17 cellular contexts compared by ENCODE assay signal in the genomic region with DNA sequence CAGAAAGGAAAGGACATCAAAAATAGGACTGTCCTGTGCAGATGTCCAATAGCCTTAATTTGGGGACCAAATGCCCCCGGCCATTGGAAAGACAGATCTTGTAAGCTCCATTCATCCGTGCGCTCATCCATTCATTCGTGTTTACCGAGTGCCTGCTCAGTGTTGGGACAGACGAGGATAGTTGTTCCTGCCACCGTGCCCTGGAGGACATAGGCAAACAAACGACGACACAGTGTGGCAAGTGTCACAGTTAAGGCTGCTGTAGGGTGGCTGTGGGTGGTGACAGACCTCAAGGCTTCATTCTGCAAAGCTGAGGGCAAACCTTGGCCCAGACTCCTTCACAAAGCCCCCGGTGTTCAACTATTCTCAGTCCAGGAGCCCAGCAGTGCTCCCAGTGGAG. TPM values are rescaled to one million over a fixed set of nuclear protein-coding genes. Genes with fewer than 3 reads are reported as not detected.
DNase-seq lines count a peak whose midpoint lies in the region; TF ChIP-seq lines count a peak whose summit lies in the region.
"Had no signal": no experiment of that assay in that cellular context is flagged by ENCODE, and none has a peak within 500 bp of the region (broad histone marks: within the 10 kb centered on the region; RNA-seq: fewer than 3 reads in every experiment).

No MANE protein-coding gene starts in this region.

- peak; percentile 13 for DNase-seq in NCI-H510A treated with DMSO at 0.1 percent for 48 hours (lab: John Stamatoyannopoulos, UW)
- DNase-seq in NCI-H510A (lab: John Stamatoyannopoulos, UW) = no peak
- DNase-seq in A673 (ENCODE audit: low spot score) = no peak
- DNase-seq in RWPE1 (ENCODE audit: low spot score) = no peak
- DNase-seq in esophagus muscularis mucosa (ENCODE audit: extremely low spot score) = peak; percentile 74
- DNase-seq in activated CD4-positive, CD25-positive, alpha-beta regulatory T cell (lab: John Stamatoyannopoulos, UW) = no peak
- DNase-seq in caudate nucleus (lab: John Stamatoyannopoulos, UW) = no peak
- DNase-seq in stimulated activated naive CD4-positive, alpha-beta T cell treated with Interleukin-2 at 50 U/mL for 16 hours (lab: John Stamatoyannopoulos, UW) = no peak
- DNase-seq: 8988T; CD8-positive, alpha-beta memory T cell; GDM1; KBM-7; NCI-H1417 treated with DMSO at 0.1 percent for 48 hours; NCI-H1930; Peyer's patch; Right ventricle myocardium superior had no signal

- CTCF ChIA-PET in A673 (lab: Charles Lee) (no interaction called here), RWPE1 (lab: Yijun Ruan, JAX) (interaction anchor here (0.6 to 0.9 kb wide), 2 partner anchors 80 to 1034 kb away, joined by 3 read pairs; no protein-coding TSS in a partner anchor)

- TF ChIP-seq EP300 in esophagus muscularis mucosa (IDR thresholded peaks at IDR 0.05) = no peak

- no peaks in the 10 kb centered on the region for H3K27me3 ChIP-seq in A673 (replicated peaks; ENCODE audit: insufficient read depth, low read depth, low read length, poor library complexity)
- H3K27me3 ChIP-seq in esophagus muscularis mucosa = no peaks in the 10 kb centered on the region
- H3K27me3 ChIP-seq: Peyer's patch had no signal

- over 99% methylated on average over 10 of the region's 10 CpGs for WGBS in esophagus muscularis mucosa

- no peak for TF ChIP-seq CTCF in A673 (conservative IDR thresholded peaks at IDR 0.05; ENCODE audit: low read depth, low read length)
- no peak for TF ChIP-seq CTCF in RWPE1 (conservative IDR thresholded peaks at IDR 0.05; ENCODE audit: low read depth)
- no peak for TF ChIP-seq CTCF in esophagus muscularis mucosa (IDR thresholded peaks at IDR 0.05)

- no peak overlapping the region for H3K4me3 ChIP-seq in A673 (ENCODE audit: low read depth, low read length, poor library complexity, severe bottlenecking)
- no peak overlapping the region for H3K4me3 ChIP-seq in esophagus muscularis mucosa
- H3K4me3 ChIP-seq: GM23338, Peyer's patch had no signal

- H3K36me3 ChIP-seq in A673 (ENCODE audit: insufficient read depth, low read length, poor library complexity, severe bottlenecking) = peaks cover 76% of the 10 kb centered on the region
- no peaks in the 10 kb centered on the region for H3K36me3 ChIP-seq in esophagus muscularis mucosa
- H3K36me3 ChIP-seq: Peyer's patch had no signal

- POLR2A ChIA-PET in A673 (lab: Charles Lee; ENCODE audit: low non-redundant PET) (no interaction called here), RWPE1 (lab: Yijun Ruan, JAX; ENCODE audit: low non-redundant PET) (no interaction called here)

- intact Hi-C loops in A673 (cut with micrococcal nuclease; ENCODE audit: unreplicated experiment) (no loop called here), esophagus muscularis mucosa (cut with DNase I) (no loop called here)

- TSS peak; percentile 20 for BruUV-seq in A673 (replicated peaks; lab: Mats Ljungman, UMichigan)

- TF ChIP-seq POLR2A in esophagus muscularis mucosa (IDR thresholded peaks at IDR 0.05; ENCODE audit: low read depth) = no peak

- H3K4me1 ChIP-seq in A673 (ENCODE audit: insufficient read depth, low read length, poor library complexity, severe bottlenecking) (peaks cover 5% of the 10 kb centered on the region), esophagus muscularis mucosa (no peaks in the 10 kb centered on the region)
- H3K4me1 ChIP-seq: Peyer's patch had no signal

- H3K27ac ChIP-seq in A673 (ENCODE audit: low read depth, low read length, poor library complexity, severe bottlenecking) (no peak overlapping the region), RWPE1 (peak overlapping the region; percentile 29; the same call in 1 of the 2 replicates), esophagus muscularis mucosa (replicated peaks in 1 of 4) (no peak overlapping the region), caudate nucleus (ENCODE audit: low read depth, low read length) (no peak overlapping the region)
- H3K27ac ChIP-seq: Peyer's patch had no signal

- H3K9me3 ChIP-seq in A673 (ENCODE audit: low read depth, low read length, poor library complexity, severe bottlenecking) = no peaks in the 10 kb centered on the region
- no peaks in the 10 kb centered on the region for H3K9me3 ChIP-seq in esophagus muscularis mucosa
- H3K9me3 ChIP-seq: Peyer's patch had no signal

RNA-seq across cellular contexts. Expression of a gene that starts 27.6 kb away (rescaled TPM):
- 242 and 249 TPM in 2 replicates for total RNA-seq in A673 (2021)
- total RNA-seq in esophagus muscularis mucosa = 1 to 10 TPM in 1 of 4 donors, under 1 TPM in 3; 0.17 to 1.2 (median 0.87) TPM

Comparison
In these comparisons a context has a peak if more than half of its experiments do, and no peak if none do; other contexts are left out.
1. DNase-seq: peak in NCI-H510A treated with DMSO at 0.1 percent for 48 hours (single experiment) and esophagus muscularis mucosa (single experiment); none in NCI-H510A (single experiment), A673 (single experiment), RWPE1 (single experiment), activated CD4-positive, CD25-positive, alpha-beta regulatory T cell (0 of 4), caudate nucleus (0 of 61) and stimulated activated naive CD4-positive, alpha-beta T cell treated with Interleukin-2 at 50 U/mL for 16 hours (single experiment).
2. RNA of a gene that starts 27.6 kb away (total RNA-seq): 242 to 249 TPM in A673; 0.17 to 1.2 TPM in esophagus muscularis mucosa; every median in the first group is over 100 times any median in the second.